Comparison of ENCODE assay signal across 1 cellular context in the genomic region with DNA sequence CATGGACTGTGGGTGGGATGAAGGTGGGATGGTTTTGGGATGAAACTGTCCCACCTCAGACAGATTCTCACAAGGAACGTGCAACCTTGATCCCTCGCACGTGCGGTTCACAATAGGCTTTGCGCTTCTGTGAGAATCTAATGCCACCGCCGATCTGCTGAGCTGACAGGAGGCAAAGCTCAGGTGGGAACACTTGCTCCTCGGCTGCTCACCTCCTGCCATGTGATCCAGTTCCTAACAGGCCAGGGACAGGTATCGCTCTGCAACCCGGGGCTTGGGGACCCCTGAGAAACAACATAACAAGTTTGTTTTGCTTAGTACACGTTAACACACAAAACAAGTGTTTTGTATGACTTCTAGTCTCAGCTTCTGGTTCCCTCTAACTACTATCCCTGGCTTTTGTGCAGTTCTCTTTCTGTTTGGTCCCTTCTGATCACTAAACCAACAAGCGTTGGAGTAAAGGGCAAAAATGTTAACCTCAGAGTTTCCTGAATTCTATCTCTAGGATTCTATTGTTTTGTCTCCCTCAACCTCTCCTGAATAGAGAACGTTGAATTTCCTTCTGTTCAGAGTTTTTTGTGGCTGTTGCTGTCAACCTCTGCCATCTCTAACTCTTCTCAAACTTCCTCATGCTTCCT.
TF ChIP-seq lines count a peak whose summit lies in the region.

No MANE protein-coding gene starts in this region.

TF ChIP-seq in HepG2, 621 proteins besides CTCF, POLR2A, EP300 and RAD21 (continues in another document):
- TF ChIP-seq, protein P1, sequence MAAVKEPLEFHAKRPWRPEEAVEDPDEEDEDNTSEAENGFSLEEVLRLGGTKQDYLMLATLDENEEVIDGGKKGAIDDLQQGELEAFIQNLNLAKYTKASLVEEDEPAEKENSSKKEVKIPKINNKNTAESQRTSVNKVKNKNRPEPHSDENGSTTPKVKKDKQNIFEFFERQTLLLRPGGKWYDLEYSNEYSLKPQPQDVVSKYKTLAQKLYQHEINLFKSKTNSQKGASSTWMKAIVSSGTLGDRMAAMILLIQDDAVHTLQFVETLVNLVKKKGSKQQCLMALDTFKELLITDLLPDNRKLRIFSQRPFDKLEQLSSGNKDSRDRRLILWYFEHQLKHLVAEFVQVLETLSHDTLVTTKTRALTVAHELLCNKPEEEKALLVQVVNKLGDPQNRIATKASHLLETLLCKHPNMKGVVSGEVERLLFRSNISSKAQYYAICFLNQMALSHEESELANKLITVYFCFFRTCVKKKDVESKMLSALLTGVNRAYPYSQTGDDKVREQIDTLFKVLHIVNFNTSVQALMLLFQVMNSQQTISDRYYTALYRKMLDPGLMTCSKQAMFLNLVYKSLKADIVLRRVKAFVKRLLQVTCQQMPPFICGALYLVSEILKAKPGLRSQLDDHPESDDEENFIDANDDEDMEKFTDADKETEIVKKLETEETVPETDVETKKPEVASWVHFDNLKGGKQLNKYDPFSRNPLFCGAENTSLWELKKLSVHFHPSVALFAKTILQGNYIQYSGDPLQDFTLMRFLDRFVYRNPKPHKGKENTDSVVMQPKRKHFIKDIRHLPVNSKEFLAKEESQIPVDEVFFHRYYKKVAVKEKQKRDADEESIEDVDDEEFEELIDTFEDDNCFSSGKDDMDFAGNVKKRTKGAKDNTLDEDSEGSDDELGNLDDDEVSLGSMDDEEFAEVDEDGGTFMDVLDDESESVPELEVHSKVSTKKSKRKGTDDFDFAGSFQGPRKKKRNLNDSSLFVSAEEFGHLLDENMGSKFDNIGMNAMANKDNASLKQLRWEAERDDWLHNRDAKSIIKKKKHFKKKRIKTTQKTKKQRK (IDR thresholded peaks at IDR 0.05; ENCODE audit: low read length), result no peak
- no peak for TF ChIP-seq CREM (IDR thresholded peaks at IDR 0.05)
- TF ChIP-seq CREM (CRISPR knock-in tag; IDR thresholded peaks at IDR 0.05), result no peak
- no peak for TF ChIP-seq ZNF850 (CRISPR knock-in tag; conservative IDR thresholded peaks at IDR 0.05)
- TF ChIP-seq MIER3 (CRISPR knock-in tag; IDR thresholded peaks at IDR 0.05; ENCODE audit: borderline replicate concordance), result 0 out of 2 replicates have a peak, but pooled peaks have one; percentile 15
- TF ChIP-seq, protein P2, sequence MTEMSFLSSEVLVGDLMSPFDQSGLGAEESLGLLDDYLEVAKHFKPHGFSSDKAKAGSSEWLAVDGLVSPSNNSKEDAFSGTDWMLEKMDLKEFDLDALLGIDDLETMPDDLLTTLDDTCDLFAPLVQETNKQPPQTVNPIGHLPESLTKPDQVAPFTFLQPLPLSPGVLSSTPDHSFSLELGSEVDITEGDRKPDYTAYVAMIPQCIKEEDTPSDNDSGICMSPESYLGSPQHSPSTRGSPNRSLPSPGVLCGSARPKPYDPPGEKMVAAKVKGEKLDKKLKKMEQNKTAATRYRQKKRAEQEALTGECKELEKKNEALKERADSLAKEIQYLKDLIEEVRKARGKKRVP (CRISPR knock-in tag; IDR thresholded peaks at IDR 0.05), result no peak
- TF ChIP-seq, protein P3, sequence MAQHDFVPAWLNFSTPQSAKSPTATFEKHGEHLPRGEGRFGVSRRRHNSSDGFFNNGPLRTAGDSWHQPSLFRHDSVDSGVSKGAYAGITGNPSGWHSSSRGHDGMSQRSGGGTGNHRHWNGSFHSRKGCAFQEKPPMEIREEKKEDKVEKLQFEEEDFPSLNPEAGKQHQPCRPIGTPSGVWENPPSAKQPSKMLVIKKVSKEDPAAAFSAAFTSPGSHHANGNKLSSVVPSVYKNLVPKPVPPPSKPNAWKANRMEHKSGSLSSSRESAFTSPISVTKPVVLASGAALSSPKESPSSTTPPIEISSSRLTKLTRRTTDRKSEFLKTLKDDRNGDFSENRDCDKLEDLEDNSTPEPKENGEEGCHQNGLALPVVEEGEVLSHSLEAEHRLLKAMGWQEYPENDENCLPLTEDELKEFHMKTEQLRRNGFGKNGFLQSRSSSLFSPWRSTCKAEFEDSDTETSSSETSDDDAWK (CRISPR knock-in tag; IDR thresholded peaks at IDR 0.05), result no peak
- no peak for TF ChIP-seq ZNF143 (CRISPR knock-in tag; IDR thresholded peaks at IDR 0.05)
- no peak for TF ChIP-seq SOX6 (IDR thresholded peaks at IDR 0.05)
- TF ChIP-seq SOX6 (CRISPR knock-in tag; IDR thresholded peaks at IDR 0.05), result 0 out of 2 replicates have a peak, but pooled peaks have one; percentile 25
- TF ChIP-seq, protein P4, sequence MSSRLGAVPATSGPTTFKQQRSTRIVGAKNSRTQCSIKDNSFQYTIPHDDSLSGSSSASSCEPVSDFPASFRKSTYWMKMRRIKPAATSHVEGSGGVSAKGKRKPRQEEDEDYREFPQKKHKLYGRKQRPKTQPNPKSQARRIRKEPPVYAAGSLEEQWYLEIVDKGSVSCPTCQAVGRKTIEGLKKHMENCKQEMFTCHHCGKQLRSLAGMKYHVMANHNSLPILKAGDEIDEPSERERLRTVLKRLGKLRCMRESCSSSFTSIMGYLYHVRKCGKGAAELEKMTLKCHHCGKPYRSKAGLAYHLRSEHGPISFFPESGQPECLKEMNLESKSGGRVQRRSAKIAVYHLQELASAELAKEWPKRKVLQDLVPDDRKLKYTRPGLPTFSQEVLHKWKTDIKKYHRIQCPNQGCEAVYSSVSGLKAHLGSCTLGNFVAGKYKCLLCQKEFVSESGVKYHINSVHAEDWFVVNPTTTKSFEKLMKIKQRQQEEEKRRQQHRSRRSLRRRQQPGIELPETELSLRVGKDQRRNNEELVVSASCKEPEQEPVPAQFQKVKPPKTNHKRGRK (CRISPR knock-in tag; IDR thresholded peaks at IDR 0.05), result no peak
- TF ChIP-seq ZFP82 (CRISPR knock-in tag; IDR thresholded peaks at IDR 0.05; ENCODE audit: borderline replicate concordance), result no peak
- TF ChIP-seq BCL6 (CRISPR knock-in tag; IDR thresholded peaks at IDR 0.05), result peak; percentile 57; the same call in 1 of the 2 replicates
- TF ChIP-seq ZNF501 (CRISPR knock-in tag; IDR thresholded peaks at IDR 0.05), result no peak
- TF ChIP-seq, protein P5, sequence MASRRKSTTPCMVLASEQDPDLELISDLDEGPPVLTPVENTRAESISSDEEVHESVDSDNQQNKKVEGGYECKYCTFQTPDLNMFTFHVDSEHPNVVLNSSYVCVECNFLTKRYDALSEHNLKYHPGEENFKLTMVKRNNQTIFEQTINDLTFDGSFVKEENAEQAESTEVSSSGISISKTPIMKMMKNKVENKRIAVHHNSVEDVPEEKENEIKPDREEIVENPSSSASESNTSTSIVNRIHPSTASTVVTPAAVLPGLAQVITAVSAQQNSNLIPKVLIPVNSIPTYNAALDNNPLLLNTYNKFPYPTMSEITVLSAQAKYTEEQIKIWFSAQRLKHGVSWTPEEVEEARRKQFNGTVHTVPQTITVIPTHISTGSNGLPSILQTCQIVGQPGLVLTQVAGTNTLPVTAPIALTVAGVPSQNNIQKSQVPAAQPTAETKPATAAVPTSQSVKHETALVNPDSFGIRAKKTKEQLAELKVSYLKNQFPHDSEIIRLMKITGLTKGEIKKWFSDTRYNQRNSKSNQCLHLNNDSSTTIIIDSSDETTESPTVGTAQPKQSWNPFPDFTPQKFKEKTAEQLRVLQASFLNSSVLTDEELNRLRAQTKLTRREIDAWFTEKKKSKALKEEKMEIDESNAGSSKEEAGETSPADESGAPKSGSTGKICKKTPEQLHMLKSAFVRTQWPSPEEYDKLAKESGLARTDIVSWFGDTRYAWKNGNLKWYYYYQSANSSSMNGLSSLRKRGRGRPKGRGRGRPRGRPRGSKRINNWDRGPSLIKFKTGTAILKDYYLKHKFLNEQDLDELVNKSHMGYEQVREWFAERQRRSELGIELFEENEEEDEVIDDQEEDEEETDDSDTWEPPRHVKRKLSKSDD (CRISPR knock-in tag; IDR thresholded peaks at IDR 0.05; ENCODE audit: low read depth), result no peak
- TF ChIP-seq ISX (CRISPR knock-in tag; conservative IDR thresholded peaks at IDR 0.05), result no peak
- no peak for TF ChIP-seq TARDBP (CRISPR knock-in tag; IDR thresholded peaks at IDR 0.05)
- TF ChIP-seq NR2F6 (IDR thresholded peaks at IDR 0.05), result peak; percentile 40; the same call in 1 of the 2 replicates
- TF ChIP-seq NR2F6 (CRISPR knock-in tag; IDR thresholded peaks at IDR 0.05), result no peak
- TF ChIP-seq, protein P6, sequence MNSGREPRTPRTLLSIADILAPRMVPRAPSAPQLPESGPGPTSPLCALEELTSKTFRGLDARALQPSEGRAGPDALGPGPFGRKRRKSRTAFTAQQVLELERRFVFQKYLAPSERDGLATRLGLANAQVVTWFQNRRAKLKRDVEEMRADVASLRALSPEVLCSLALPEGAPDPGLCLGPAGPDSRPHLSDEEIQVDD (CRISPR knock-in tag; IDR thresholded peaks at IDR 0.05; ENCODE audit: borderline replicate concordance), result no peak
- TF ChIP-seq ASH2L (IDR thresholded peaks at IDR 0.05; ENCODE audit: insufficient read length, low read depth, low read length), result peak; percentile 45
- no peak for TF ChIP-seq PHF20 (CRISPR knock-in tag; IDR thresholded peaks at IDR 0.05)
- TF ChIP-seq JUNB (CRISPR knock-in tag; IDR thresholded peaks at IDR 0.05; ENCODE audit: borderline replicate concordance), result no peak
- no peak for TF ChIP-seq ADNP (CRISPR knock-in tag; IDR thresholded peaks at IDR 0.05)
- TF ChIP-seq NKX3-1 (CRISPR knock-in tag; IDR thresholded peaks at IDR 0.05), result no peak
- peak; percentile 60; the same call in 1 of the 2 replicates for TF ChIP-seq SOX5 (CRISPR knock-in tag; IDR thresholded peaks at IDR 0.05; ENCODE audit: borderline replicate concordance)
- no peak for TF ChIP-seq ZNF138 (CRISPR knock-in tag; IDR thresholded peaks at IDR 0.05; ENCODE audit: low read depth)
- no peak for TF ChIP-seq KDM6A (CRISPR knock-in tag; IDR thresholded peaks at IDR 0.05; ENCODE audit: low read depth)
- TF ChIP-seq ZNF775 (CRISPR knock-in tag; IDR thresholded peaks at IDR 0.05; ENCODE audit: borderline replicate concordance), result no peak
- no peak for TF ChIP-seq ZMAT3 (CRISPR knock-in tag; conservative IDR thresholded peaks at IDR 0.05)
- no peak for TF ChIP-seq ZNF282 (IDR thresholded peaks at IDR 0.05; ENCODE audit: partially characterized antibody)
- TF ChIP-seq RFX3 (CRISPR knock-in tag; IDR thresholded peaks at IDR 0.05), result no peak
- TF ChIP-seq KLF6 (CRISPR knock-in tag; IDR thresholded peaks at IDR 0.05), result no peak
- TF ChIP-seq, protein P7, sequence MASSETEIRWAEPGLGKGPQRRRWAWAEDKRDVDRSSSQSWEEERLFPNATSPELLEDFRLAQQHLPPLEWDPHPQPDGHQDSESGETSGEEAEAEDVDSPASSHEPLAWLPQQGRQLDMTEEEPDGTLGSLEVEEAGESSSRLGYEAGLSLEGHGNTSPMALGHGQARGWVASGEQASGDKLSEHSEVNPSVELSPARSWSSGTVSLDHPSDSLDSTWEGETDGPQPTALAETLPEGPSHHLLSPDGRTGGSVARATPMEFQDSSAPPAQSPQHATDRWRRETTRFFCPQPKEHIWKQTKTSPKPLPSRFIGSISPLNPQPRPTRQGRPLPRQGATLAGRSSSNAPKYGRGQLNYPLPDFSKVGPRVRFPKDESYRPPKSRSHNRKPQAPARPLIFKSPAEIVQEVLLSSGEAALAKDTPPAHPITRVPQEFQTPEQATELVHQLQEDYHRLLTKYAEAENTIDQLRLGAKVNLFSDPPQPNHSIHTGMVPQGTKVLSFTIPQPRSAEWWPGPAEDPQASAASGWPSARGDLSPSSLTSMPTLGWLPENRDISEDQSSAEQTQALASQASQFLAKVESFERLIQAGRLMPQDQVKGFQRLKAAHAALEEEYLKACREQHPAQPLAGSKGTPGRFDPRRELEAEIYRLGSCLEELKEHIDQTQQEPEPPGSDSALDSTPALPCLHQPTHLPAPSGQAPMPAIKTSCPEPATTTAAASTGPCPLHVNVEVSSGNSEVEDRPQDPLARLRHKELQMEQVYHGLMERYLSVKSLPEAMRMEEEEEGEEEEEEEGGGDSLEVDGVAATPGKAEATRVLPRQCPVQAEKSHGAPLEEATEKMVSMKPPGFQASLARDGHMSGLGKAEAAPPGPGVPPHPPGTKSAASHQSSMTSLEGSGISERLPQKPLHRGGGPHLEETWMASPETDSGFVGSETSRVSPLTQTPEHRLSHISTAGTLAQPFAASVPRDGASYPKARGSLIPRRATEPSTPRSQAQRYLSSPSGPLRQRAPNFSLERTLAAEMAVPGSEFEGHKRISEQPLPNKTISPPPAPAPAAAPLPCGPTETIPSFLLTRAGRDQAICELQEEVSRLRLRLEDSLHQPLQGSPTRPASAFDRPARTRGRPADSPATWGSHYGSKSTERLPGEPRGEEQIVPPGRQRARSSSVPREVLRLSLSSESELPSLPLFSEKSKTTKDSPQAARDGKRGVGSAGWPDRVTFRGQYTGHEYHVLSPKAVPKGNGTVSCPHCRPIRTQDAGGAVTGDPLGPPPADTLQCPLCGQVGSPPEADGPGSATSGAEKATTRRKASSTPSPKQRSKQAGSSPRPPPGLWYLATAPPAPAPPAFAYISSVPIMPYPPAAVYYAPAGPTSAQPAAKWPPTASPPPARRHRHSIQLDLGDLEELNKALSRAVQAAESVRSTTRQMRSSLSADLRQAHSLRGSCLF (CRISPR knock-in tag; IDR thresholded peaks at IDR 0.05; ENCODE audit: borderline replicate concordance), result no peak
- TF ChIP-seq CC2D1A (CRISPR knock-in tag; IDR thresholded peaks at IDR 0.05), result no peak
- TF ChIP-seq ZNF879 (CRISPR knock-in tag; IDR thresholded peaks at IDR 0.05), result no peak
- no peak for TF ChIP-seq REL (CRISPR knock-in tag; conservative IDR thresholded peaks at IDR 0.05)
- TF ChIP-seq, protein P8, sequence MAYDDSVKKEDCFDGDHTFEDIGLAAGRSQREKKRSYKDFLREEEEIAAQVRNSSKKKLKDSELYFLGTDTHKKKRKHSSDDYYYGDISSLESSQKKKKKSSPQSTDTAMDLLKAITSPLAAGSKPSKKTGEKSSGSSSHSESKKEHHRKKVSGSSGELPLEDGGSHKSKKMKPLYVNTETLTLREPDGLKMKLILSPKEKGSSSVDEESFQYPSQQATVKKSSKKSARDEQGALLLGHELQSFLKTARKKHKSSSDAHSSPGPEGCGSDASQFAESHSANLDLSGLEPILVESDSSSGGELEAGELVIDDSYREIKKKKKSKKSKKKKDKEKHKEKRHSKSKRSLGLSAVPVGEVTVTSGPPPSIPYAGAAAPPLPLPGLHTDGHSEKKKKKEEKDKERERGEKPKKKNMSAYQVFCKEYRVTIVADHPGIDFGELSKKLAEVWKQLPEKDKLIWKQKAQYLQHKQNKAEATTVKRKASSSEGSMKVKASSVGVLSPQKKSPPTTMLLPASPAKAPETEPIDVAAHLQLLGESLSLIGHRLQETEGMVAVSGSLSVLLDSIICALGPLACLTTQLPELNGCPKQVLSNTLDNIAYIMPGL (CRISPR knock-in tag; IDR thresholded peaks at IDR 0.05; ENCODE audit: borderline replicate concordance in 1 of 2, low read depth in 1 of 2), result no peak
- peak; percentile 23; the same call in 1 of the 2 replicates for TF ChIP-seq ELF3 (CRISPR knock-in tag; IDR thresholded peaks at IDR 0.05)
- TF ChIP-seq, protein P9, sequence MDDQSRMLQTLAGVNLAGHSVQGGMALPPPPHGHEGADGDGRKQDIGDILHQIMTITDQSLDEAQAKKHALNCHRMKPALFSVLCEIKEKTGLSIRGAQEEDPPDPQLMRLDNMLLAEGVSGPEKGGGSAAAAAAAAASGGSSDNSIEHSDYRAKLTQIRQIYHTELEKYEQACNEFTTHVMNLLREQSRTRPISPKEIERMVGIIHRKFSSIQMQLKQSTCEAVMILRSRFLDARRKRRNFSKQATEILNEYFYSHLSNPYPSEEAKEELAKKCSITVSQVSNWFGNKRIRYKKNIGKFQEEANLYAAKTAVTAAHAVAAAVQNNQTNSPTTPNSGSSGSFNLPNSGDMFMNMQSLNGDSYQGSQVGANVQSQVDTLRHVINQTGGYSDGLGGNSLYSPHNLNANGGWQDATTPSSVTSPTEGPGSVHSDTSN (CRISPR knock-in tag; IDR thresholded peaks at IDR 0.05; ENCODE audit: borderline replicate concordance), result no peak
- no peak for TF ChIP-seq MYC (CRISPR knock-in tag; IDR thresholded peaks at IDR 0.05; ENCODE audit: borderline replicate concordance)
- no peak for TF ChIP-seq STAT5B (CRISPR knock-in tag; IDR thresholded peaks at IDR 0.05)
- TF ChIP-seq ZNF792 (CRISPR knock-in tag; IDR thresholded peaks at IDR 0.05), result peak; percentile 54; the same call in 1 of the 2 replicates
